Comparison of ENCODE assay signal across 1 cellular context in genomic region chr6:144093236-144093635, GRCh38.
TF ChIP-seq lines count a peak whose summit lies in the region.

No MANE protein-coding gene starts in this region.

TF ChIP-seq in K562, 482 proteins besides CTCF, POLR2A, EP300 and RAD21:
- TF ChIP-seq, protein P1, sequence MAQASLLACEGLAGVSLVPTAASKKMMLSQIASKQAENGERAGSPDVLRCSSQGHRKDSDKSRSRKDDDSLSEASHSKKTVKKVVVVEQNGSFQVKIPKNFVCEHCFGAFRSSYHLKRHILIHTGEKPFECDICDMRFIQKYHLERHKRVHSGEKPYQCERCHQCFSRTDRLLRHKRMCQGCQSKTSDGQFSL (CRISPR knock-in tag; IDR thresholded peaks at IDR 0.05) = no peak
- TF ChIP-seq, protein P1 (tag; IDR thresholded peaks at IDR 0.05) = no peak
- TF ChIP-seq, protein P2, sequence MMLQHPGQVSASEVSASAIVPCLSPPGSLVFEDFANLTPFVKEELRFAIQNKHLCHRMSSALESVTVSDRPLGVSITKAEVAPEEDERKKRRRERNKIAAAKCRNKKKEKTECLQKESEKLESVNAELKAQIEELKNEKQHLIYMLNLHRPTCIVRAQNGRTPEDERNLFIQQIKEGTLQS (IDR thresholded peaks at IDR 0.05) = peak; percentile 49
- TF ChIP-seq, protein P2 (CRISPR knock-in tag; conservative IDR thresholded peaks at IDR 0.05) = no peak
- TF ChIP-seq FIP1L1 (IDR thresholded peaks at IDR 0.05; ENCODE audit: low read depth, low read length, poor library complexity, severe bottlenecking) (no peak), CBX5 (IDR thresholded peaks at IDR 0.05; ENCODE audit: borderline replicate concordance, low read depth) (no peak), JUND (IDR thresholded peaks at IDR 0.05; ENCODE audit: borderline replicate concordance, low read depth, low read length) (0 out of 2 replicates have a peak, but pooled peaks have one; percentile 14), JUND (tag; IDR thresholded peaks at IDR 0.05; ENCODE audit: borderline replicate concordance, low read depth, low read length) (no peak)
